ENCODE assay signal across 12 cellular contexts in the genomic region with DNA sequence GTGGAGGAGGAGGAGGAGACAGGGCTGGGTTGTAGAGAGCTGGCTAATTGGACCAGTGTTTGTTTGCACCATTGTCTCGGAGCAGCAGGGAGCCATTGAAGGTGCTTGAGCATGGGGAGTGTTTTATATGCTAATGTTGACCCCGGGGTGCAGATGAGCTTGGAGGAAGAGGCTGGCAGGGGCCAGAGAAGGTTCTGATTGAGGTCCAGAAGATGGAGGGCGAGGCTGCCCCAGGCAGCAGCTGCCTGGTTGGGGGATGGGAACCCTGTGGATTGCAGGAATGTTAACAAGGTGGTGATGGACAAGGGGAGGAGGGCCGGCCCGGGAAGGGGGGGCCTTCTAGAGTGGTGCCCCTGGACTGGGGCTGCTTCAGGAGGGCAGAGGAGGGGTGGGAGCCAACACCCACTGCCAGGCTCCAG.
A peak's percentile ranks its signal among the peaks of the same experiment; 100 is the strongest.
DNase-seq lines count a peak whose midpoint lies in the region; ATAC-seq and TF ChIP-seq lines count a peak whose summit lies in the region.
"Had no signal": no experiment of that assay in that cellular context is flagged by ENCODE, and none has a peak within 500 bp of the region (broad histone marks: within the 10 kb centered on the region; RNA-seq: fewer than 3 reads in every experiment).

No MANE protein-coding gene starts in this region.

- no peak overlapping the region for H3K27ac ChIP-seq in HEK293 (ENCODE audit: extremely low read depth, low read depth, low read length)

- CTCF ChIA-PET in HEK293 (lab: Yijun Ruan, JAX): interaction anchor here (0.7 to 2.5 kb wide), 21 partner anchors 9 to 461 kb away, joined by 3 to 16 read pairs (median 5); partner anchors contain the start of gene HGFAC

- DNase-seq in COLO668 (lab: John Stamatoyannopoulos, UW; ENCODE audit: unreplicated experiment): peak; percentile 27
- DNase-seq in NT2/D1 (ENCODE audit: low read depth, low spot score): peak; percentile 69
- no peak for DNase-seq in memory B cell (ENCODE audit: low spot score in 2 of 2)
- DNase-seq in DMS153 treated with DMSO at 0.1 percent for 48 hours (lab: John Stamatoyannopoulos, UW; ENCODE audit: unreplicated experiment): no peak
- DNase-seq in medulla oblongata (ENCODE audit: extremely low spot score): no peak
- no peak for DNase-seq in stimulated activated CD4-positive, alpha-beta T cell treated with anti-CD3 and anti-CD28 coated beads, Interleukin-15, amount 100 ng/mL, for 24 hours
- DNase-seq: NCI-H524 treated with DMSO at 0.1 percent for 48 hours had no signal

- H3K27me3 Mint-ChIP-seq in memory B cell: no peaks in the 10 kb centered on the region

- no peak for ATAC-seq in memory B cell (ENCODE audit: low read depth)
- ATAC-seq in HG02759 (IDR thresholded peaks at IDR 0.05; ENCODE audit: unreplicated experiment): no peak

- H3K36me3 ChIP-seq in HEK293 (ENCODE audit: control insufficient read depth in 2 of 2, insufficient read depth in 1 of 2, low read length in 2 of 2) (no peaks in the 10 kb centered on the region), NT2/D1 (ENCODE audit: insufficient read depth, insufficient read length, low read length) (no peaks in the 10 kb centered on the region)

- H3K9me3 ChIP-seq in HEK293 (ENCODE audit: control insufficient read depth, insufficient read depth, low read depth, low read length): no peaks in the 10 kb centered on the region
- H3K9me3 ChIP-seq in NT2/D1 (ENCODE audit: insufficient read depth, low read length): no peaks in the 10 kb centered on the region

- H3K4me3 ChIP-seq in HEK293 (ENCODE audit: low read depth, low read length) (no peak overlapping the region), NT2/D1 (ENCODE audit: insufficient read length, low read depth) (no peak overlapping the region)
- H3K4me3 ChIP-seq: GM12878 had no signal

- POLR2A ChIA-PET in HEK293 (lab: Yijun Ruan, JAX): no interaction called here

- H3K4me1 Mint-ChIP-seq in memory B cell: peaks cover 28% of the 10 kb centered on the region

- peak overlapping the region; percentile 58 for H3K27ac Mint-ChIP-seq in memory B cell
- H3K27ac Mint-ChIP-seq: natural killer cell treated with Interleukin-12 subunit alpha and Interleukin-12 subunit beta and Interleukin-15 and Interleukin-18, amount 100 ng/mL, for 72 hours; T-helper 1 cell treated with Interleukin-12 subunit alpha and Interleukin-12 subunit beta and Interleukin-4 antibody, amounts not matched to agents 30 μg/mL and 1 μg/mL, for 36 hours had no signal

- TF ChIP-seq CTCF in HEK293 (tag by site-specific recombination; IDR thresholded peaks at IDR 0.05): no peak

- no peaks in the 10 kb centered on the region; the same call in 1 of the 2 replicates for H3K4me1 ChIP-seq in HEK293 (ENCODE audit: control insufficient read depth, insufficient read depth, low read length)
- H3K4me1 ChIP-seq in NT2/D1 (ENCODE audit: insufficient read depth, insufficient read length): peaks cover 67% of the 10 kb centered on the region

- H3K9ac ChIP-seq in NT2/D1 (ENCODE audit: insufficient read length, low read depth): peak overlapping the region; percentile 51

- H3K36me3 Mint-ChIP-seq in memory B cell: no peaks in the 10 kb centered on the region
- H3K36me3 Mint-ChIP-seq: natural killer cell treated with Interleukin-12 subunit alpha and Interleukin-12 subunit beta and Interleukin-15 and Interleukin-18, amount 100 ng/mL, for 72 hours had no signal

- H3K27me3 ChIP-seq in NT2/D1 (ENCODE audit: insufficient read depth, insufficient read length): peaks cover 83% of the 10 kb centered on the region

- H3K9me3 Mint-ChIP-seq in memory B cell: no peaks in the 10 kb centered on the region
- H3K9me3 Mint-ChIP-seq: natural killer cell treated with Interleukin-12 subunit alpha and Interleukin-12 subunit beta and Interleukin-15 and Interleukin-18, amount 100 ng/mL, for 72 hours; T-helper 1 cell treated with Interleukin-12 subunit alpha and Interleukin-12 subunit beta and Interleukin-4 antibody, amounts not matched to agents 30 μg/mL and 1 μg/mL, for 36 hours had no signal

- H3K4me3 Mint-ChIP-seq in memory B cell: no peak overlapping the region
- H3K4me3 Mint-ChIP-seq: natural killer cell treated with Interleukin-12 subunit alpha and Interleukin-12 subunit beta and Interleukin-15 and Interleukin-18, amount 100 ng/mL, for 72 hours; T-helper 1 cell treated with Interleukin-12 subunit alpha and Interleukin-12 subunit beta and Interleukin-4 antibody, amounts not matched to agents 30 μg/mL and 1 μg/mL, for 36 hours had no signal

TF ChIP-seq in HEK293, 187 proteins besides CTCF, POLR2A, EP300 and RAD21:
- TF ChIP-seq KLF1 (tag by site-specific recombination; IDR thresholded peaks at IDR 0.05) (peak; percentile 71), ZNF626 (tag by site-specific recombination; IDR thresholded peaks at IDR 0.05) (no peak), ZNF16 (tag by site-specific recombination; IDR thresholded peaks at IDR 0.05; ENCODE audit: low read depth) (peak; percentile 81), MYNN (tag by site-specific recombination; IDR thresholded peaks at IDR 0.05; ENCODE audit: borderline replicate concordance) (no peak), ZNF645 (tag by site-specific recombination; IDR thresholded peaks at IDR 0.05) (no peak), KLF10 (tag by site-specific recombination; IDR thresholded peaks at IDR 0.05) (no peak), GLIS2 (tag by site-specific recombination; IDR thresholded peaks at IDR 0.05) (0 out of 2 replicates have a peak, but pooled peaks have one; percentile 2), ZNF132 (tag by site-specific recombination; IDR thresholded peaks at IDR 0.05; ENCODE audit: borderline replicate concordance) (no peak), MZF1 (tag by site-specific recombination; IDR thresholded peaks at IDR 0.05; ENCODE audit: borderline replicate concordance) (no peak), KLF17 (tag by site-specific recombination; IDR thresholded peaks at IDR 0.05) (0 out of 2 replicates have a peak, but pooled peaks have one; percentile 48), ZIC2 (tag by site-specific recombination; IDR thresholded peaks at IDR 0.05) (peak; percentile 61; the same call in 1 of the 2 replicates)
- TF ChIP-seq, protein P1, sequence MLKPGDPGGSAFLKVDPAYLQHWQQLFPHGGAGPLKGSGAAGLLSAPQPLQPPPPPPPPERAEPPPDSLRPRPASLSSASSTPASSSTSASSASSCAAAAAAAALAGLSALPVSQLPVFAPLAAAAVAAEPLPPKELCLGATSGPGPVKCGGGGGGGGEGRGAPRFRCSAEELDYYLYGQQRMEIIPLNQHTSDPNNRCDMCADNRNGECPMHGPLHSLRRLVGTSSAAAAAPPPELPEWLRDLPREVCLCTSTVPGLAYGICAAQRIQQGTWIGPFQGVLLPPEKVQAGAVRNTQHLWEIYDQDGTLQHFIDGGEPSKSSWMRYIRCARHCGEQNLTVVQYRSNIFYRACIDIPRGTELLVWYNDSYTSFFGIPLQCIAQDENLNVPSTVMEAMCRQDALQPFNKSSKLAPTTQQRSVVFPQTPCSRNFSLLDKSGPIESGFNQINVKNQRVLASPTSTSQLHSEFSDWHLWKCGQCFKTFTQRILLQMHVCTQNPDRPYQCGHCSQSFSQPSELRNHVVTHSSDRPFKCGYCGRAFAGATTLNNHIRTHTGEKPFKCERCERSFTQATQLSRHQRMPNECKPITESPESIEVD (tag by site-specific recombination; IDR thresholded peaks at IDR 0.05): no peak
TF ChIP-seq in HEK293: peak in this region for 5.

Comparison
In these comparisons a context has a peak if more than half of its experiments do, and no peak if none do; other contexts are left out.
1. DNase-seq: peak in COLO668 (single experiment) and NT2/D1 (single experiment); none in memory B cell (0 of 2), DMS153 treated with DMSO at 0.1 percent for 48 hours (single experiment), medulla oblongata (single experiment) and stimulated activated CD4-positive, alpha-beta T cell treated with anti-CD3 and anti-CD28 coated beads, Interleukin-15, amount 100 ng/mL, for 24 hours (single experiment).